ENCODE assay signal across 11 cellular contexts in the genomic region with DNA sequence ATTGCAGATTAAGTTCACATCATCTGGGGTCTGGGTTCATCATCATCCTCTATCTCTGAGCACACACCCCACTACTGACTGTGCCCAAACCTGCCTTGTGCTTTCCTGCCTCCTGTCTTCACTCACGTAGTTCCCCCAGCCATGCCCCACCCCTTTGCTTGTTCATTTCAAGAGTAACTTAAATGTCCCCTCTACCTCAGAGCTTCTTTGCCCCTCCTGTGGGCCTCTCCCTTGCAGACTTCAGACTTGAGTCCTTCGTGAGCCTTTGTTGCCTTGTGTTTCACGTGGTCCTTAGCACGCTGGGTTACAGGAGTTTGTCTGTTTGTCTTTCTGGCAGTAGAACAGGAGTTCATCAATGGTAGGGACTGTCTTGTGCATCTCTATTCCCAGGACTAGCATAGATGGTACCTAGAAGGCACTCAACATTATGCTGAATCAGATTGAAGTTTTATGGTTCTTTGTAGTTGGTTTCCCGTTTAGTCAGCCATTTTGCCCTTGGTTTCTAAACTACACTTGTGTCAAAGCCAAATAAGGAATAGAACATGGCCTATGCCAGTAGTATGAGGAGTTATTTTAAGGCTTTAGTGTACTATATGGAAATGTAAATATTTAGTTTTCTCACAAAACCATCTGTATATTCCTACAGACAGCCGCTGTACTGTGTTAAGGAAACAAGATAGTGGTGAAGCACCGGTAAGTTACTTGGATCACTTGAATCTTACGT.
A peak's percentile ranks its signal among the peaks of the same experiment; 100 is the strongest.
DNase-seq lines count a peak whose midpoint lies in the region; ATAC-seq and TF ChIP-seq lines count a peak whose summit lies in the region.
"Had no signal": no experiment of that assay in that cellular context is flagged by ENCODE, and none has a peak within 500 bp of the region (broad histone marks: within the 10 kb centered on the region; RNA-seq: fewer than 3 reads in every experiment).

No MANE protein-coding gene starts in this region.

- H3K4me1 ChIP-seq in colonic mucosa, result peaks cover 3% of the 10 kb centered on the region
- H3K4me1 ChIP-seq: thyroid gland had no signal

- H3K27ac ChIP-seq in AG04450 (ENCODE audit: low read depth, low read length) (peak overlapping the region; percentile 84), colonic mucosa (peak overlapping the region; percentile 42)
- H3K27ac ChIP-seq: thyroid gland had no signal

- TF ChIP-seq CTCF in AG04450 (IDR thresholded peaks at IDR 0.05; ENCODE audit: low read depth, low read length) (no peak), GM13976 (IDR thresholded peaks at IDR 0.05; ENCODE audit: borderline replicate concordance, control extremely low read depth, extremely low read depth, insufficient read depth, missing control alignments) (no peak), colonic mucosa (IDR thresholded peaks at IDR 0.05) (no peak)

- H3K9ac ChIP-seq in colonic mucosa (ENCODE audit: low read depth in 2 of 2, low read length in 2 of 2), result no peak overlapping the region

- peak; percentile 51 for DNase-seq in AG04450 (ENCODE audit: low read depth, low spot score)
- peak; percentile 54 for DNase-seq in GM13976 (ENCODE audit: low spot score)
- DNase-seq in colonic mucosa, result no peak
- DNase-seq in SHP77 treated with DMSO at 0.1 percent for 48 hours (lab: John Stamatoyannopoulos, UW), result no peak
- no peak for DNase-seq in cerebellar cortex (ENCODE audit: low spot score)
- no peak for DNase-seq in activated CD4-positive, CD25-positive, alpha-beta regulatory T cell treated with anti-CD3 and anti-CD28 coated beads, Interleukin-2, amount 50 U/mL, for 72 hours
- DNase-seq: NCI-H1436, thyroid gland had no signal

- H3K27me3 ChIP-seq in AG04450 (ENCODE audit: control insufficient read depth, insufficient read depth, low read length) (no peaks in the 10 kb centered on the region), colonic mucosa (no peaks in the 10 kb centered on the region)
- H3K27me3 ChIP-seq: thyroid gland had no signal

- in situ Hi-C loops in GM13976 (cut with MboI; ENCODE audit: low sequenced_read_pairs, unreplicated experiment), result no loop called here

- CTCF ChIA-PET in AG04450 (lab: Charles Lee), result no interaction called here

- H3K9me3 ChIP-seq in AG04450 (ENCODE audit: control insufficient read depth, insufficient read depth, low read length) (no peaks in the 10 kb centered on the region), colonic mucosa (no peaks in the 10 kb centered on the region)
- H3K9me3 ChIP-seq: thyroid gland had no signal

- POLR2A ChIA-PET in AG04450 (lab: Yijun Ruan, JAX), result no interaction called here

- peak; percentile 62 for ATAC-seq in HG02884 (IDR thresholded peaks at IDR 0.05; ENCODE audit: unreplicated experiment)
- no peak for ATAC-seq in GM21526 (IDR thresholded peaks at IDR 0.05; ENCODE audit: low FRiP score, unreplicated experiment)
- ATAC-seq: HCT116 had no signal

- no peak overlapping the region for H3K4me3 ChIP-seq in AG04450 (ENCODE audit: low read depth, low read length)
- no peak overlapping the region for H3K4me3 ChIP-seq in colonic mucosa
- H3K4me3 ChIP-seq: thyroid gland had no signal

- no peaks in the 10 kb centered on the region for H3K36me3 ChIP-seq in colonic mucosa

- intact Hi-C loops in colonic mucosa (cut with DNase I), result no loop called here

Comparison
In these comparisons a context has a peak if more than half of its experiments do, and no peak if none do; other contexts are left out.
1. DNase-seq: peak in AG04450 (single experiment) and GM13976 (single experiment); none in colonic mucosa (single experiment), SHP77 treated with DMSO at 0.1 percent for 48 hours (single experiment), cerebellar cortex (single experiment) and activated CD4-positive, CD25-positive, alpha-beta regulatory T cell treated with anti-CD3 and anti-CD28 coated beads, Interleukin-2, amount 50 U/mL, for 72 hours (single experiment).